In genomic region chr7:80916770-80917681, GRCh38 we compare ENCODE assay signal across 9 cellular contexts. TPM values are rescaled to one million over a fixed set of nuclear protein-coding genes. Genes with fewer than 3 reads are reported as not detected.
DNase-seq lines count a peak whose midpoint lies in the region; ATAC-seq and TF ChIP-seq lines count a peak whose summit lies in the region.
"Had no signal": no experiment of that assay in that cellular context is flagged by ENCODE, and none has a peak within 500 bp of the region (broad histone marks: within the 10 kb centered on the region; RNA-seq: fewer than 3 reads in every experiment).

No MANE protein-coding gene starts in this region.

- peak; percentile 46 for TF ChIP-seq CTCF in AG04449 (IDR thresholded peaks at IDR 0.05; ENCODE audit: insufficient read depth, low read length, missing control alignments)
- TF ChIP-seq CTCF in MCF 10A (IDR thresholded peaks at IDR 0.05; ENCODE audit: unreplicated experiment) = peak; percentile 42
- TF ChIP-seq CTCF in lower lobe of right lung (IDR thresholded peaks at IDR 0.05) = peak; percentile 35

- H3K36me3 Mint-ChIP-seq in MCF 10A (ENCODE audit: insufficient read depth, unreplicated experiment) = peaks cover 42% of the 10 kb centered on the region
- no peaks in the 10 kb centered on the region for H3K36me3 Mint-ChIP-seq in activated naive CD8-positive, alpha-beta T cell treated with anti-CD3 and anti-CD28 coated beads for 36 hours

- intact Hi-C loops in MCF 10A (cut with micrococcal nuclease) = loop anchor here (1.0 to 5.0 kb wide), 4 partner anchors 90 to 541 kb away; no protein-coding TSS in a partner anchor
- intact Hi-C loops in lower lobe of right lung (cut with DNase I) = loop anchor here (10.0 kb wide), 1 partner anchor 548 kb away; no protein-coding TSS in a partner anchor

- no peak for DNase-seq in AG04449 (ENCODE audit: low read depth, low spot score)
- DNase-seq in KBM-7 = peak; percentile 15
- DNase-seq in MCF 10A (ENCODE audit: unreplicated experiment) = peak; percentile 66
- no peak for DNase-seq in lower lobe of right lung
- DNase-seq in NCI-H2196 (lab: John Stamatoyannopoulos, UW; ENCODE audit: unreplicated experiment) = no peak
- DNase-seq in activated naive CD8-positive, alpha-beta T cell treated with anti-CD3 and anti-CD28 coated beads for 36 hours = no peak
- DNase-seq in NCI-H510A treated with DMSO at 0.1 percent for 48 hours (lab: John Stamatoyannopoulos, UW) = no peak

- in situ Hi-C loops in KBM-7 (cut with MboI; ENCODE audit: low pct_unique_long_range_greater_than_20kb, low sequenced_read_pairs) = no loop called here

- H3K27me3 Mint-ChIP-seq in MCF 10A (ENCODE audit: insufficient read depth, unreplicated experiment) = no peaks in the 10 kb centered on the region
- H3K27me3 Mint-ChIP-seq in activated naive CD8-positive, alpha-beta T cell treated with anti-CD3 and anti-CD28 coated beads for 36 hours = peaks cover 68% of the 10 kb centered on the region

- H3K36me3 ChIP-seq in lower lobe of right lung = no peaks in the 10 kb centered on the region

- CTCF ChIA-PET in AG04449 (lab: Yijun Ruan, JAX) = interaction anchor here (0.9 to 6.0 kb wide), 16 partner anchors 10 to 566 kb away, joined by 3 to 32 read pairs (median 4); no protein-coding TSS in a partner anchor
- CTCF ChIA-PET in MCF 10A (lab: Yijun Ruan, JAX) = interaction anchor here (0.5 to 2.0 kb wide), 21 partner anchors 8 to 829 kb away, joined by 3 to 7 read pairs (median 3); no protein-coding TSS in a partner anchor

- no peaks in the 10 kb centered on the region for H3K27me3 ChIP-seq in lower lobe of right lung (ENCODE audit: low read depth)

- peak overlapping the region; percentile 87 for H3K27ac Mint-ChIP-seq in MCF 10A (ENCODE audit: low read depth, unreplicated experiment)
- no peak overlapping the region for H3K27ac Mint-ChIP-seq in activated naive CD8-positive, alpha-beta T cell treated with anti-CD3 and anti-CD28 coated beads for 36 hours

- peaks cover 25% of the 10 kb centered on the region for H3K4me1 ChIP-seq in lower lobe of right lung

- H3K4me3 Mint-ChIP-seq in MCF 10A (ENCODE audit: unreplicated experiment) = peak overlapping the region; percentile 91
- no peak overlapping the region for H3K4me3 Mint-ChIP-seq in activated naive CD8-positive, alpha-beta T cell treated with anti-CD3 and anti-CD28 coated beads for 36 hours

- no peaks in the 10 kb centered on the region for H3K9me3 Mint-ChIP-seq in MCF 10A (ENCODE audit: unreplicated experiment)
- no peaks in the 10 kb centered on the region for H3K9me3 Mint-ChIP-seq in activated naive CD8-positive, alpha-beta T cell treated with anti-CD3 and anti-CD28 coated beads for 36 hours

- BruUV-seq in MCF 10A (replicated peaks; lab: Mats Ljungman, UMichigan) = no TSS peak

- H3K9me3 ChIP-seq in lower lobe of right lung = no peaks in the 10 kb centered on the region

- peak overlapping the region; percentile 73 for H3K4me3 ChIP-seq in AG04449 (ENCODE audit: low read depth, low read length)
- H3K4me3 ChIP-seq in lower lobe of right lung = peak overlapping the region; percentile 66

- ATAC-seq in lower lobe of right lung = no peak
- no peak for ATAC-seq in activated CD4-positive, CD25-positive, alpha-beta regulatory T cell treated with anti-CD3 and anti-CD28 coated beads, Interleukin-2, amount 50 U/mL, for 24 hours

- peaks cover 38% of the 10 kb centered on the region for H3K4me1 Mint-ChIP-seq in MCF 10A (ENCODE audit: insufficient read depth, unreplicated experiment)
- peaks cover 4% of the 10 kb centered on the region for H3K4me1 Mint-ChIP-seq in activated naive CD8-positive, alpha-beta T cell treated with anti-CD3 and anti-CD28 coated beads for 36 hours

- POLR2A ChIA-PET in AG04449 (lab: Yijun Ruan, JAX) = no interaction called here
- POLR2A ChIA-PET in MCF 10A (lab: Yijun Ruan, JAX) = interaction anchor here (0.5 to 7.6 kb wide), 23 partner anchors 8 to 540 kb away, joined by 3 to 115 read pairs (median 5); no protein-coding TSS in a partner anchor

- H3K27ac ChIP-seq in lower lobe of right lung = no peak overlapping the region

RNA-seq across cellular contexts. Expression of gene SEMA3C, which starts 1.8 kb away (rescaled TPM):
- total RNA-seq in MCF 10A (2022) = 91.0 and 140 TPM in 2 replicates
- 34.8 TPM for total RNA-seq in lower lobe of right lung
- not detected for total RNA-seq in activated naive CD8-positive, alpha-beta T cell treated with anti-CD3 and anti-CD28 coated beads for 36 hours
- total RNA-seq: T-helper 1 cell treated with Interleukin-12 subunit alpha and Interleukin-12 subunit beta and Interleukin-4 antibody, amounts not matched to agents 30 ng/mL and 1 ng/mL, for 36 hours had no signal

Comparison
In these comparisons a context has a peak if more than half of its experiments do, and no peak if none do; other contexts are left out.
1. DNase-seq: peak in KBM-7 (single experiment) and MCF 10A (single experiment); none in AG04449 (single experiment), lower lobe of right lung (single experiment), NCI-H2196 (single experiment), activated naive CD8-positive, alpha-beta T cell treated with anti-CD3 and anti-CD28 coated beads for 36 hours (single experiment) and NCI-H510A treated with DMSO at 0.1 percent for 48 hours (single experiment).
2. RNA of gene SEMA3C, which starts 1.8 kb away (total RNA-seq): 91.0 to 140 TPM in MCF 10A and 34.8 TPM in lower lobe of right lung (single experiment); not detected in activated naive CD8-positive, alpha-beta T cell treated with anti-CD3 and anti-CD28 coated beads for 36 hours; every median in the first group is over 10 times any median in the second.
3. Peak in every context shown above with its lines, with median percentiles within 50 percentile points of each other: CTCF ChIP-seq.